Comparison of ENCODE assay signal across 1 cellular context in the genomic region with DNA sequence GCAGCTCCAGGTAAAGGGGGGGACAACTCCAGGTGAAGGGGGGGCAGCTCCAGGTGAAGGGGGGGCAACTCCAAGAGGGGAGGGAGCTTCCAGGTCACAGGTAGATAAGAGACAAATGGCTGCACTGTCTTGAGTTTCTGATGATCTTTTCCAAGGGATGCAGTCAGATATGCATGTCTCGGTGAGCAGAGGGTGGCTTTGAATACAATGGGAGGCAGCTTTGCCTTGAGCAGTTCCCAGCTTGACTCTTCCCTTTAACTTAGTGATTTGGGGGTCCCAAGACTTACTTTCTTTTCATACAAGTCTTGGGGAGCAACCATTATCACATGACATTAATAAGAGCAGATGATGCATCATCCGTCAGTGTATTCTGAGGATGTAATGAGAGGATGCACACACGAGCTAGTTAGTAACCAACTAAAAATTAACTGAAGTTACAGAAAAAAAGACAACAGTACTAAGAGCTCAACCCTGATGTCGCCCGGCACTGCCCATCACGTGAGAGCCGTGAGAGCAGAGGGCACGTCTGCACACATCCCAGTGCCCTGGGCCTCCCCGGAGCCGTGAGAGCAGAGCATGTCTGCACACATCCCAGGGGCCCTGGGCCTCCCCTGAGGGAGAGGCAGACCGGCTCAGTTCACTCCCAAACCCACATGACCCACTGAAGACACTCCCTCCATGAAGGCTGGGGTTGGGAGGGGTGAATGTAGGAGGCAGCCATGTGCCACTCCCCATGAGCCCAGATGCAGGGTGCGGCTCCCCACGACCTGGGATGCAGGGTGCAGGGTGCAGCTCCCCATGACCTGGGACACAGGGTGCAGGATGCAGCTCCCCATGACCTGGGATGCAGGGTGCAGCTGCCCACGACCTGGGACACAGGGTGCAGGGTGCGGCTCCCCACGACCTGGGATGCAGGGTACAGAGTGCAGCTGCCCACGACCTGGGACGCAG.
TF ChIP-seq lines count a peak whose summit lies in the region.

No MANE protein-coding gene starts in this region.

TF ChIP-seq in HepG2, 621 proteins besides CTCF, POLR2A, EP300 and RAD21:
- no peak for TF ChIP-seq KDM3A (CRISPR knock-in tag; IDR thresholded peaks at IDR 0.05; ENCODE audit: low read depth)
- no peak for TF ChIP-seq ZNF703 (CRISPR knock-in tag; IDR thresholded peaks at IDR 0.05; ENCODE audit: borderline replicate concordance)
- no peak for TF ChIP-seq NFIB (CRISPR knock-in tag; IDR thresholded peaks at IDR 0.05; ENCODE audit: borderline replicate concordance)
- TF ChIP-seq BHLHE40 (IDR thresholded peaks at IDR 0.05; ENCODE audit: low read length), result peak; percentile 58; the same call in 1 of the 2 replicates
